14 cellular contexts compared by ENCODE assay signal in genomic region chr7:2269468-2270460, GRCh38. TPM values are rescaled to one million over a fixed set of nuclear protein-coding genes. Genes with fewer than 3 reads are reported as not detected.
A peak's percentile ranks its signal among the peaks of the same experiment; 100 is the strongest.
DNase-seq lines count a peak whose midpoint lies in the region; ATAC-seq and TF ChIP-seq lines count a peak whose summit lies in the region.
"Had no signal": no experiment of that assay in that cellular context is flagged by ENCODE, and none has a peak within 500 bp of the region (broad histone marks: within the 10 kb centered on the region; RNA-seq: fewer than 3 reads in every experiment).

No MANE protein-coding gene starts in this region.

- H3K4me1 Mint-ChIP-seq in glutamatergic neuron (ENCODE audit: low read depth, unreplicated experiment) (peaks cover 4% of the 10 kb centered on the region), natural killer cell (no peaks in the 10 kb centered on the region)
- no peaks in the 10 kb centered on the region for H3K4me1 Mint-ChIP-seq in stimulated activated memory B cell treated with anti-CD40 and anti-IgM and Interleukin-4, amounts not matched to agents 10 μg/mL and 1 μg/mL and 100 μg/mL, for 72 hours
- H3K4me1 Mint-ChIP-seq: activated naive CD4-positive, alpha-beta T cell treated with anti-CD3 and anti-CD28 coated beads, Interleukin-2, amount 10 ng/mL, durations not matched to agents 7 days and 5 days; CD8-positive, alpha-beta memory T cell had no signal

- DNase-seq in HEK293T (ENCODE audit: extremely low spot score): no peak
- no peak for DNase-seq in WERI-Rb-1
- DNase-seq in glutamatergic neuron: no peak
- no peak for DNase-seq in natural killer cell
- no peak for DNase-seq in gastrocnemius medialis
- no peak for DNase-seq in NCI-H2107 (lab: John Stamatoyannopoulos, UW)
- DNase-seq: activated CD4-positive, alpha-beta memory T cell treated with anti-CD3 and anti-CD28 coated beads for 36 hours; activated naive CD4-positive, alpha-beta T cell treated with anti-CD3 and anti-CD28 coated beads, Interleukin-2, amount 10 ng/mL, durations not matched to agents 7 days and 5 days; CD8-positive, alpha-beta memory T cell; NCI-H1694 treated with DMSO at 0.1 percent for 48 hours; T-helper 1 cell had no signal

- no peak overlapping the region for H3K4me3 ChIP-seq in WERI-Rb-1 (ENCODE audit: low read depth, low read length)
- no peak overlapping the region for H3K4me3 ChIP-seq in gastrocnemius medialis

- TF ChIP-seq CTCF in WERI-Rb-1 (IDR thresholded peaks at IDR 0.05; ENCODE audit: low read depth, low read length): no peak
- no peak for TF ChIP-seq CTCF in glutamatergic neuron (IDR thresholded peaks at IDR 0.05; ENCODE audit: partially characterized antibody, unreplicated experiment)
- no peak for TF ChIP-seq CTCF in natural killer cell (IDR thresholded peaks at IDR 0.05)
- no peak for TF ChIP-seq CTCF in gastrocnemius medialis (IDR thresholded peaks at IDR 0.05 in 4 of 5, conservative IDR thresholded peaks at IDR 0.05 in 1 of 5)

- POLR2A ChIA-PET in HEK293T (lab: Yijun Ruan, JAX): no interaction called here

- H3K27me3 ChIP-seq in WERI-Rb-1 (ENCODE audit: insufficient read depth, low read depth, severe bottlenecking): no peaks in the 10 kb centered on the region
- H3K27me3 ChIP-seq in gastrocnemius medialis: no peaks in the 10 kb centered on the region

- peaks cover 12% of the 10 kb centered on the region for H3K36me3 ChIP-seq in WERI-Rb-1
- H3K36me3 ChIP-seq in gastrocnemius medialis: no peaks in the 10 kb centered on the region

- in situ Hi-C loops in gastrocnemius medialis (cut with MboI; ENCODE audit: low sequenced_read_pairs in 4 of 4): no loop called here

- H3K9me3 ChIP-seq in WERI-Rb-1 (ENCODE audit: severe bottlenecking): no peaks in the 10 kb centered on the region
- no peaks in the 10 kb centered on the region for H3K9me3 ChIP-seq in gastrocnemius medialis

- H3K27ac ChIP-seq in WERI-Rb-1: peak overlapping the region; percentile 73
- H3K27ac ChIP-seq in gastrocnemius medialis: peak overlapping the region in 1 of 4 donors; percentile 5

- H3K4me3 Mint-ChIP-seq in glutamatergic neuron (ENCODE audit: unreplicated experiment): peak overlapping the region; percentile 75
- H3K4me3 Mint-ChIP-seq in stimulated activated memory B cell treated with anti-CD40 and anti-IgM and Interleukin-4, amounts not matched to agents 10 μg/mL and 1 μg/mL and 100 μg/mL, for 72 hours: no peak overlapping the region
- no peak overlapping the region for H3K4me3 Mint-ChIP-seq in natural killer cell
- H3K4me3 Mint-ChIP-seq: activated CD4-positive, alpha-beta memory T cell treated with anti-CD3 and anti-CD28 coated beads for 36 hours; activated naive CD4-positive, alpha-beta T cell treated with anti-CD3 and anti-CD28 coated beads, Interleukin-2, amount 10 ng/mL, durations not matched to agents 7 days and 5 days; CD8-positive, alpha-beta memory T cell; dendritic cell treated with granulocyte-macrophage colony-stimulating factor and Interleukin-4, amounts not matched to agents 40 ng/mL and 50 ng/mL, for 4 days had no signal

- no peak for TF ChIP-seq POLR2A in gastrocnemius medialis (IDR thresholded peaks at IDR 0.05)

- peaks cover 2% of the 10 kb centered on the region for H3K9me3 Mint-ChIP-seq in glutamatergic neuron (ENCODE audit: unreplicated experiment)
- H3K9me3 Mint-ChIP-seq in stimulated activated memory B cell treated with anti-CD40 and anti-IgM and Interleukin-4, amounts not matched to agents 10 μg/mL and 1 μg/mL and 100 μg/mL, for 72 hours: no peaks in the 10 kb centered on the region
- no peaks in the 10 kb centered on the region for H3K9me3 Mint-ChIP-seq in natural killer cell
- H3K9me3 Mint-ChIP-seq: activated CD4-positive, alpha-beta memory T cell treated with anti-CD3 and anti-CD28 coated beads for 36 hours; activated naive CD4-positive, alpha-beta T cell treated with anti-CD3 and anti-CD28 coated beads, Interleukin-2, amount 10 ng/mL, durations not matched to agents 7 days and 5 days; CD8-positive, alpha-beta memory T cell; dendritic cell treated with granulocyte-macrophage colony-stimulating factor and Interleukin-4, amounts not matched to agents 40 ng/mL and 50 ng/mL, for 4 days had no signal

- H3K4me1 ChIP-seq in gastrocnemius medialis: no peaks in the 10 kb centered on the region

- CTCF ChIA-PET in HEK293T (lab: Yijun Ruan, JAX): interaction anchor here (0.6 kb wide), 1 partner anchor 480 kb away, joined by 3 read pairs; no protein-coding TSS in a partner anchor

- H3K27ac Mint-ChIP-seq in glutamatergic neuron (ENCODE audit: unreplicated experiment): peak overlapping the region; percentile 92
- peak overlapping the region; percentile 49 for H3K27ac Mint-ChIP-seq in stimulated activated memory B cell treated with anti-CD40 and anti-IgM and Interleukin-4, amounts not matched to agents 10 μg/mL and 1 μg/mL and 100 μg/mL, for 72 hours
- H3K27ac Mint-ChIP-seq in natural killer cell: no peak overlapping the region
- H3K27ac Mint-ChIP-seq: activated CD4-positive, alpha-beta memory T cell treated with anti-CD3 and anti-CD28 coated beads for 36 hours; activated naive CD4-positive, alpha-beta T cell treated with anti-CD3 and anti-CD28 coated beads, Interleukin-2, amount 10 ng/mL, durations not matched to agents 7 days and 5 days; CD8-positive, alpha-beta memory T cell; dendritic cell treated with granulocyte-macrophage colony-stimulating factor and Interleukin-4, amounts not matched to agents 40 ng/mL and 50 ng/mL, for 4 days had no signal

- no peak for ATAC-seq in stimulated activated memory B cell treated with anti-CD40 and anti-IgM and Interleukin-4, amounts not matched to agents 10 μg/mL and 1 μg/mL and 100 μg/mL, for 72 hours
- no peak for ATAC-seq in natural killer cell
- ATAC-seq in gastrocnemius medialis: no peak
- ATAC-seq in HG03565 (IDR thresholded peaks at IDR 0.05; ENCODE audit: unreplicated experiment): no peak

- H3K36me3 Mint-ChIP-seq in glutamatergic neuron (ENCODE audit: unreplicated experiment) (no peaks in the 10 kb centered on the region), natural killer cell (no peaks in the 10 kb centered on the region)
- peaks cover 50% of the 10 kb centered on the region for H3K36me3 Mint-ChIP-seq in stimulated activated memory B cell treated with anti-CD40 and anti-IgM and Interleukin-4, amounts not matched to agents 10 μg/mL and 1 μg/mL and 100 μg/mL, for 72 hours

- intact Hi-C loops in natural killer cell (cut with micrococcal nuclease): no loop called here
- intact Hi-C loops in gastrocnemius medialis (cut with DNase I; ENCODE audit: low total_unique reads): no loop called here

- H3K27me3 Mint-ChIP-seq in glutamatergic neuron (ENCODE audit: unreplicated experiment) (no peaks in the 10 kb centered on the region), natural killer cell (ENCODE audit: low read depth in 2 of 2) (no peaks in the 10 kb centered on the region)
- H3K27me3 Mint-ChIP-seq in stimulated activated memory B cell treated with anti-CD40 and anti-IgM and Interleukin-4, amounts not matched to agents 10 μg/mL and 1 μg/mL and 100 μg/mL, for 72 hours: no peaks in the 10 kb centered on the region
- H3K27me3 Mint-ChIP-seq: activated CD4-positive, alpha-beta memory T cell treated with anti-CD3 and anti-CD28 coated beads for 36 hours; activated naive CD4-positive, alpha-beta T cell treated with anti-CD3 and anti-CD28 coated beads, Interleukin-2, amount 10 ng/mL, durations not matched to agents 7 days and 5 days; CD8-positive, alpha-beta memory T cell; dendritic cell treated with granulocyte-macrophage colony-stimulating factor and Interleukin-4, amounts not matched to agents 40 ng/mL and 50 ng/mL, for 4 days had no signal

TF ChIP-seq in HEK293T, 16 proteins besides CTCF, POLR2A, EP300 and RAD21:
- TF ChIP-seq PKNOX1 (IDR thresholded peaks at IDR 0.05): no peak
- TF ChIP-seq ZNF384 (IDR thresholded peaks at IDR 0.05): peak; percentile 49; the same call in 1 of the 2 replicates

RNA-seq across cellular contexts. Expression of gene NUDT1, which starts 27.7 kb away (rescaled TPM):
- 19.5 TPM for total RNA-seq in glutamatergic neuron (ENCODE audit: unreplicated experiment)
- total RNA-seq in natural killer cell: 10 to 100 TPM; 17.9 to 19.2 (median 18.2) TPM
- total RNA-seq in gastrocnemius medialis: 10 to 100 TPM; 14.7 to 22.5 (median 18.1) TPM

RNA-seq across cellular contexts. Expression of gene MRM2, which starts 27.8 kb away (rescaled TPM):
- total RNA-seq in glutamatergic neuron (ENCODE audit: unreplicated experiment): 28.1 TPM
- total RNA-seq in natural killer cell: 10 to 100 TPM in 2 of 3 donors, 1 to 10 TPM in 1; 7.9 to 12.0 (median 10.0) TPM
- total RNA-seq in gastrocnemius medialis: 10 to 100 TPM; 14.1 to 41.7 (median 16.9) TPM

RNA-seq across cellular contexts. Expression of gene MAD1L1, which starts 37.0 kb away (rescaled TPM):
- total RNA-seq in glutamatergic neuron (ENCODE audit: unreplicated experiment) (57.6 TPM), natural killer cell (10 to 100 TPM; 53.6 to 81.2 (median 77.4) TPM), gastrocnemius medialis (10 to 100 TPM; 19.7 to 32.4 (median 22.7) TPM)

RNA-seq across cellular contexts. Expression of gene SNX8, which starts 44.5 kb away (rescaled TPM):
- 22.2 TPM for total RNA-seq in glutamatergic neuron (ENCODE audit: unreplicated experiment)
- total RNA-seq in natural killer cell: 10 to 100 TPM in 2 of 3 donors, 1 to 10 TPM in 1; 8.3 to 15.7 (median 12.6) TPM
- 10 to 100 TPM in 3 of 4 donors, 1 to 10 TPM in 1; 6.4 to 28.1 (median 24.8) TPM for total RNA-seq in gastrocnemius medialis

Comparison
In these comparisons a context has a peak if more than half of its experiments do, and no peak if none do; other contexts are left out.
1. H3K27ac Mint-ChIP-seq: peak in glutamatergic neuron (single experiment) and stimulated activated memory B cell treated with anti-CD40 and anti-IgM and Interleukin-4, amounts not matched to agents 10 μg/mL and 1 μg/mL and 100 μg/mL, for 72 hours (single experiment); none in natural killer cell (0 of 2).